In genomic region chr1:174393885-174394284, GRCh38 we compare ENCODE assay signal across 20 cellular contexts.
"Had no signal": no experiment of that assay in that cellular context is flagged by ENCODE, and none has a peak within 500 bp of the region (broad histone marks: within the 10 kb centered on the region; RNA-seq: fewer than 3 reads in every experiment).

No MANE protein-coding gene starts in this region.

- H3K4me3 ChIP-seq: MG63, SJSA1, SK-N-MC had no signal

- H3K27me3 ChIP-seq: MG63, SJSA1 had no signal

- DNase-seq: Karpas-422, KG1, MG63, NCI-H1092 treated with DMSO at 0.1 percent for 48 hours, NCI-H1436, NCI-H187, NCI-H2029, NCI-H2081 treated with DMSO at 0.1 percent for 48 hours, NCI-H2171, NCI-H226, NCI-H446, NCI-H510A, NCI-H524 treated with DMSO at 0.1 percent for 48 hours, NCI-H69, NCI-H774, Right ventricle myocardium superior, RPMI8226, SIG-M5 had no signal

- H3K9me3 ChIP-seq: MG63, SJSA1 had no signal

- H3K36me3 ChIP-seq: MG63, SJSA1 had no signal
